In the genomic region with DNA sequence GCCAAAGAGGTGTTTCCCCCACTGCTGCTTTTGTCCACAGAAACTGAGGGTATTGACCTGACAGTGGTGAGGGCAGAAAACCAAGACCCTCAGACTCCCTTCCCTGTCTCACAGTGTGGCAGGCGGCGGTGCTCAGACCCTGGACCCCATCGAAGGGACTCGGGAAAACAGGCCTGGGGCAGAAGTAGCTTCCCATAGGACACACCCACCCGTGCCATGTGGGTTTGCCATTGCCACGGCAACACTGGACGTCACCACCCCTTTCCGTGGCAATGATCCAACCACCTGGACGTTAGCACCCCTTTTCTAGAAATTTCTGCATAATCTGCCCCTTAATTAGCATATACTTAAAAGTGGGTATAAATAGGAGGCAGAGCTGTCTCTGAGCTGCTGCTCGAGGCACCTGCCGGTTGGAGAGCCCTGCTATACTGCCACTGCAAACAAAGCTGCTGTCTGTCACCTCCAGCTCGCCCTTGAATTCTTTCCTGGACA, we compare ENCODE assay signal across 20 cellular contexts. TPM values are rescaled to one million over a fixed set of nuclear protein-coding genes. Genes with fewer than 3 reads are reported as not detected.
DNase-seq lines count a peak whose midpoint lies in the region; ATAC-seq, FAIRE-seq and TF ChIP-seq lines count a peak whose summit lies in the region.
"Had no signal": no experiment of that assay in that cellular context is flagged by ENCODE, and none has a peak within 500 bp of the region (broad histone marks: within the 10 kb centered on the region; RNA-seq: fewer than 3 reads in every experiment).

No MANE protein-coding gene starts in this region.

- H3K27me3 Mint-ChIP-seq in CD14-positive monocyte (ENCODE audit: low read depth in 3 of 3) (peaks cover 0 to 1% (median 0%) of the 10 kb centered on the region in 3 donors), H9 (ENCODE audit: low read depth) (peaks cover 1% of the 10 kb centered on the region)
- no peaks in the 10 kb centered on the region for H3K27me3 Mint-ChIP-seq in stimulated activated naive CD8-positive, alpha-beta T cell treated with anti-CD3 and anti-CD28 coated beads, Interleukin-15, amount 100 ng/mL, for 72 hours

- no peaks in the 10 kb centered on the region for H3K79me1 ChIP-seq in H9 (ENCODE audit: insufficient read depth, low read depth, low read length, poor library complexity, severe bottlenecking)

- no peak overlapping the region for H2BK5ac ChIP-seq in H9 (ENCODE audit: insufficient read length, low read length)

- no peak overlapping the region for H3K4me3 Mint-ChIP-seq in CD14-positive monocyte
- H3K4me3 Mint-ChIP-seq in H9: no peak overlapping the region
- no peak overlapping the region for H3K4me3 Mint-ChIP-seq in stimulated activated naive CD8-positive, alpha-beta T cell treated with anti-CD3 and anti-CD28 coated beads, Interleukin-15, amount 100 ng/mL, for 72 hours
- H3K4me3 Mint-ChIP-seq: T-helper 17 cell had no signal

- H3K23me2 ChIP-seq in H9 (ENCODE audit: insufficient read length, low read depth, low read length, poor library complexity, severe bottlenecking): no peaks in the 10 kb centered on the region

- H3K27ac ChIP-seq in H9 (ENCODE audit: insufficient read length, low read depth, low read length): no peak overlapping the region
- no peak overlapping the region for H3K27ac ChIP-seq in kidney (ENCODE audit: low read depth in 2 of 2, low read length in 2 of 2)
- H3K27ac ChIP-seq: gastroesophageal sphincter, uterus had no signal

- no peak overlapping the region for H2BK120ac ChIP-seq in H9 (ENCODE audit: low read depth, low read length, poor library complexity, severe bottlenecking)

- TF ChIP-seq CTCF in CD14-positive monocyte (IDR thresholded peaks at IDR 0.05): no peak
- no peak for TF ChIP-seq CTCF in H9 (conservative IDR thresholded peaks at IDR 0.05)
- no peak for TF ChIP-seq CTCF in kidney (IDR thresholded peaks at IDR 0.05; ENCODE audit: borderline replicate concordance, extremely low read depth, insufficient read depth)

- no peak overlapping the region for H3K18ac ChIP-seq in H9 (ENCODE audit: insufficient read length, low read depth, low read length)

- intact Hi-C loops in CD14-positive monocyte (cut with micrococcal nuclease) (no loop called here), kidney (cut with DNase I) (no loop called here)

- H4K91ac ChIP-seq in H9 (ENCODE audit: insufficient read length, low read depth, low read length): no peak overlapping the region

- no peaks in the 10 kb centered on the region for H3K27me3 ChIP-seq in H9 (ENCODE audit: insufficient read depth, low read length)
- H3K27me3 ChIP-seq: BE2C, uterus had no signal

- peaks cover 5% of the 10 kb centered on the region for H3K4me1 Mint-ChIP-seq in CD14-positive monocyte
- 0 out of 4 replicates have a peak, but pooled peaks cover 0 to 8% of the 10 kb centered on the region in 2 experiments for H3K4me1 Mint-ChIP-seq in H9
- no peaks in the 10 kb centered on the region for H3K4me1 Mint-ChIP-seq in stimulated activated naive CD8-positive, alpha-beta T cell treated with anti-CD3 and anti-CD28 coated beads, Interleukin-15, amount 100 ng/mL, for 72 hours

- H3K9me3 Mint-ChIP-seq in CD14-positive monocyte: no peaks in the 10 kb centered on the region
- H3K9me3 Mint-ChIP-seq in H9: no peaks in the 10 kb centered on the region
- H3K9me3 Mint-ChIP-seq in stimulated activated naive CD8-positive, alpha-beta T cell treated with anti-CD3 and anti-CD28 coated beads, Interleukin-15, amount 100 ng/mL, for 72 hours: no peaks in the 10 kb centered on the region
- H3K9me3 Mint-ChIP-seq: activated naive CD4-positive, alpha-beta T cell treated with anti-CD3 and anti-CD28 coated beads, Interleukin-2, amount 50 U/mL, for 72 hours had no signal

- H4K5ac ChIP-seq in H9 (ENCODE audit: insufficient read length, low read depth, low read length): no peak overlapping the region

- no peak overlapping the region for H3K56ac ChIP-seq in H9 (ENCODE audit: insufficient read length, low read depth, low read length)

- no peaks in the 10 kb centered on the region for H3K36me3 ChIP-seq in kidney (ENCODE audit: control insufficient read depth in 1 of 2, insufficient read depth in 2 of 2, low read length in 2 of 2)
- H3K36me3 ChIP-seq: BE2C, gastroesophageal sphincter, HAP-1, uterus had no signal

- H3K9ac ChIP-seq in H9 (ENCODE audit: extremely low read depth, insufficient read length, low read length) (no peak overlapping the region), kidney (ENCODE audit: low read length in 2 of 2) (no peak overlapping the region)

- H4K20me1 ChIP-seq in H9 (ENCODE audit: control insufficient read depth, insufficient read depth, insufficient read length): no peaks in the 10 kb centered on the region

- H3K27ac Mint-ChIP-seq in CD14-positive monocyte: peak overlapping the region in 2 of 7 donors; percentile 9 to 21
- H3K27ac Mint-ChIP-seq in H9: no peak overlapping the region
- no peak overlapping the region for H3K27ac Mint-ChIP-seq in stimulated activated naive CD8-positive, alpha-beta T cell treated with anti-CD3 and anti-CD28 coated beads, Interleukin-15, amount 100 ng/mL, for 72 hours
- H3K27ac Mint-ChIP-seq: activated naive CD4-positive, alpha-beta T cell treated with anti-CD3 and anti-CD28 coated beads, Interleukin-2, amount 50 U/mL, for 72 hours; T-helper 17 cell had no signal

- H3K9me3 ChIP-seq in H9 (ENCODE audit: control insufficient read depth, low read depth, low read length) (no peaks in the 10 kb centered on the region), kidney (ENCODE audit: control insufficient read depth in 1 of 2, low read length in 2 of 2) (no peaks in the 10 kb centered on the region)
- H3K9me3 ChIP-seq: BE2C, gastroesophageal sphincter, HAP-1, uterus had no signal

- WGBS in H9 (ENCODE audit: extremely low coverage, insufficient read length, low lambda C conversion rate): no CpG with 5 or more reads among the region's 12 CpGs

- no peaks in the 10 kb centered on the region for H3K79me2 ChIP-seq in H9 (ENCODE audit: insufficient read depth, low read length)

- H2BK20ac ChIP-seq in H9 (ENCODE audit: low read depth, low read length, poor library complexity, severe bottlenecking): no peak overlapping the region

- no peak overlapping the region for H3K23ac ChIP-seq in H9 (ENCODE audit: insufficient read length, low read depth, low read length)

- ATAC-seq in HG02870 (IDR thresholded peaks at IDR 0.05; ENCODE audit: unreplicated experiment): no peak
- ATAC-seq in stimulated activated naive CD8-positive, alpha-beta T cell treated with anti-CD3 and anti-CD28 coated beads, Interleukin-15, amount 100 ng/mL, for 72 hours: no peak
- ATAC-seq: activated naive CD4-positive, alpha-beta T cell treated with anti-CD3 and anti-CD28 coated beads, Interleukin-2, amount 50 U/mL, for 72 hours; gastroesophageal sphincter; T-helper 17 cell had no signal

- H2BK15ac ChIP-seq in H9 (ENCODE audit: low read depth, low read length): no peak overlapping the region

- no peak overlapping the region for H3K4me3 ChIP-seq in kidney (ENCODE audit: low read length in 2 of 2)
- H3K4me3 ChIP-seq: gastroesophageal sphincter, HAP-1, uterus had no signal

- H2AFZ ChIP-seq in H9 (ENCODE audit: low read length): no peak overlapping the region

- no peak for FAIRE-seq in kidney (lab: Jason Lieb, UNC)
- FAIRE-seq: bronchial epithelial cell, RCC 7860 had no signal

- DNase-seq in CD14-positive monocyte (ENCODE audit: low spot score): peak; percentile 34
- DNase-seq in H9: peak; percentile 41
- DNase-seq in SHP77 treated with DMSO at 0.1 percent for 48 hours (lab: John Stamatoyannopoulos, UW): peak; percentile 91
- peak; percentile 60 for DNase-seq in kidney
- no peak for DNase-seq in T-helper 9 cell
- DNase-seq in NCI-H446 treated with DMSO at 0.1 percent for 48 hours (lab: John Stamatoyannopoulos, UW): no peak
- no peak for DNase-seq in stimulated activated naive CD8-positive, alpha-beta T cell treated with anti-CD3 and anti-CD28 coated beads, Interleukin-15, amount 100 ng/mL, for 72 hours
- DNase-seq: activated CD4-positive, alpha-beta T cell treated with anti-CD3 and anti-CD28 coated beads for 4 hours; BE2C; IMR-90; NCI-H526; T-helper 17 cell; uterus had no signal

- H3K14ac ChIP-seq in H9 (ENCODE audit: insufficient read depth, low read length): no peak overlapping the region

- H3K4ac ChIP-seq in H9 (ENCODE audit: low read depth, low read length): no peak overlapping the region

- H3K36me3 Mint-ChIP-seq in CD14-positive monocyte (peaks cover 8 to 16% of the 10 kb centered on the region in 2 donors), H9 (ENCODE audit: insufficient read depth in 1 of 3, low read depth in 3 of 3) (no peaks in the 10 kb centered on the region)
- H3K36me3 Mint-ChIP-seq: activated naive CD4-positive, alpha-beta T cell treated with anti-CD3 and anti-CD28 coated beads, Interleukin-2, amount 50 U/mL, for 72 hours had no signal

- H3T11ph ChIP-seq in H9 (ENCODE audit: low read length): no peak overlapping the region

- no peak overlapping the region for H3K4me2 ChIP-seq in H9 (ENCODE audit: insufficient read depth, insufficient read length, low read length)

- H3K4me1 ChIP-seq in H9 (ENCODE audit: insufficient read depth, low read length) (no peaks in the 10 kb centered on the region), kidney (ENCODE audit: control insufficient read depth in 1 of 2, insufficient read depth in 1 of 2, low read depth in 1 of 2, low read length in 2 of 2) (no peaks in the 10 kb centered on the region)
- H3K4me1 ChIP-seq: BE2C, gastroesophageal sphincter, HAP-1, uterus had no signal

- no peak overlapping the region for H4K8ac ChIP-seq in H9 (replicated peaks; ENCODE audit: insufficient read length, low read depth, low read length)

- no peak overlapping the region for H2AK5ac ChIP-seq in H9 (ENCODE audit: insufficient read length, low read length)

- no peak overlapping the region for H2BK12ac ChIP-seq in H9 (ENCODE audit: insufficient read length, low read depth, low read length)

RNA-seq across cellular contexts. Expression of a gene that starts 10.6 kb away (rescaled TPM):
- 1 to 10 TPM; 1.8 to 3.6 TPM for polyA plus RNA-seq in CD14-positive monocyte
- total RNA-seq in H9 (2021): not detected in 2 replicates
- 0.28 TPM for total RNA-seq in kidney
- not detected for polyA plus RNA-seq in kidney (ENCODE audit: insufficient read depth, low read depth, low replicate concordance)
- total RNA-seq: bronchial epithelial cell, IMR-90 had no signal

RNA-seq across cellular contexts. Expression of a gene that starts 15.2 kb away (rescaled TPM):
- polyA plus RNA-seq in CD14-positive monocyte (under 1 TPM in 1 of 2 donors, not detected in 1; 0.18 TPM), kidney (ENCODE audit: insufficient read depth, low read depth, low replicate concordance) (0.62 TPM)
- total RNA-seq in H9 (2021) (not detected in 2 replicates), kidney (0.38 TPM)
- total RNA-seq: activated naive CD4-positive, alpha-beta T cell treated with anti-CD3 and anti-CD28 coated beads, Interleukin-2, amount 50 U/mL, for 72 hours; T-helper 17 cell had no signal

RNA-seq across cellular contexts. Expression of a gene that starts 16.5 kb away (rescaled TPM):
- polyA plus RNA-seq in CD14-positive monocyte (not detected), kidney (ENCODE audit: insufficient read depth, low read depth, low replicate concordance) (not detected)
- total RNA-seq in H9 (2021) (not detected in 2 replicates), kidney (not detected)
- total RNA-seq: activated naive CD4-positive, alpha-beta T cell treated with anti-CD3 and anti-CD28 coated beads, Interleukin-2, amount 50 U/mL, for 72 hours; bronchial epithelial cell; gastroesophageal sphincter; IMR-90; mesenteric fat pad; T-helper 17 cell; uterus had no signal
- polyA plus RNA-seq: IMR-90 had no signal

Comparison
In these comparisons a context has a peak if more than half of its experiments do, and no peak if none do; other contexts are left out.
1. DNase-seq: peak in CD14-positive monocyte (single experiment), H9 (single experiment), SHP77 treated with DMSO at 0.1 percent for 48 hours (single experiment) and kidney (single experiment); none in T-helper 9 cell (single experiment), NCI-H446 treated with DMSO at 0.1 percent for 48 hours (single experiment) and stimulated activated naive CD8-positive, alpha-beta T cell treated with anti-CD3 and anti-CD28 coated beads, Interleukin-15, amount 100 ng/mL, for 72 hours (0 of 2).